Comparison of ENCODE assay signal across 11 cellular contexts in the genomic region with DNA sequence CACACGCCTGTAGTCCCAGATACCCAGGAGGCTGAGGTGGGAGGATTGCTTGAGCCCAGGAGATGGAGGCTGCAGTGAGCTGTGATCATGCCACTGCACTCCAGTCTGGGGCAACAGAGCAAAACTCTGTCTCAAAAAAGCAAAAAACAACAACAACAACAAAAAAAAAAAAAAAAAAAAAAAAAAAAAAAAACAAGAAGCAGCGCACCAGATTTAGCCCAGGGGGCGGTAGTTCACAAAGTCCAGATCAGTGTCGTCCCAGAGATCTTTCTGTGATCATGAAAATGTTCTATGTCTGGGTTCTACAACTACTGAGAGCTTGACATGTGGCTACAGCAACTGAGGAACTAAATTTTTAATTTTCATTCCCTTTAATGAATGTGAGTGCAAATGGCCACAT. TPM values are rescaled to one million over a fixed set of nuclear protein-coding genes. Genes with fewer than 3 reads are reported as not detected.
A peak's percentile ranks its signal among the peaks of the same experiment; 100 is the strongest.
DNase-seq lines count a peak whose midpoint lies in the region; ATAC-seq and TF ChIP-seq lines count a peak whose summit lies in the region.
"Had no signal": no experiment of that assay in that cellular context is flagged by ENCODE, and none has a peak within 500 bp of the region (broad histone marks: within the 10 kb centered on the region; RNA-seq: fewer than 3 reads in every experiment).

No MANE protein-coding gene starts in this region.

- H3K4me2 ChIP-seq in PC-3 (ENCODE audit: low read length), result no peak overlapping the region

- H4K20me1 ChIP-seq in PC-3 (ENCODE audit: low read length), result no peaks in the 10 kb centered on the region

- in situ Hi-C loops in KBM-7 (cut with MboI; ENCODE audit: low pct_unique_long_range_greater_than_20kb, low sequenced_read_pairs), result no loop called here

- H3K36me3 ChIP-seq in PC-3 (ENCODE audit: low read depth, low read length), result no peaks in the 10 kb centered on the region

- H3K9me2 ChIP-seq in PC-3 (replicated peaks; ENCODE audit: low read length), result no peaks in the 10 kb centered on the region

- no peak overlapping the region for H2AFZ ChIP-seq in PC-3 (ENCODE audit: low read length)

- no peak overlapping the region for H3K4me3 ChIP-seq in PC-3 (ENCODE audit: low read length)
- no peak overlapping the region for H3K4me3 ChIP-seq in fibroblast of pulmonary artery (replicated peaks; ENCODE audit: low read depth, low read length)

- no peaks in the 10 kb centered on the region for H3F3A ChIP-seq in PC-3 (ENCODE audit: low read length, unreplicated experiment)

- no TSS peak for BruUV-seq in PC-3 (replicated peaks; lab: Mats Ljungman, UMichigan)

- TF ChIP-seq CTCF in PC-3 (conservative IDR thresholded peaks at IDR 0.05; ENCODE audit: low read depth, low read length) (peak; percentile 66), fibroblast of pulmonary artery (IDR thresholded peaks at IDR 0.05; ENCODE audit: low read length, missing control alignments) (peak; percentile 34)

- H3K27me3 ChIP-seq in PC-3 (ENCODE audit: low read length), result no peaks in the 10 kb centered on the region

- POLR2A ChIA-PET in PC-3 (lab: Charles Lee; ENCODE audit: unreplicated experiment), result no interaction called here

- DNase-seq in 8988T (peak; percentile 29), ELR (ENCODE audit: low read depth) (peak; percentile 63), PC-3 (peak; percentile 45), fibroblast of pulmonary artery (ENCODE audit: low read depth) (peak; percentile 17), GOT3 (lab: John Stamatoyannopoulos, UW) (no peak), KBM-7 (no peak), COLO668 (lab: John Stamatoyannopoulos, UW; ENCODE audit: unreplicated experiment) (no peak)
- no peak for DNase-seq in activated CD4-positive, alpha-beta T cell treated with anti-CD3 and anti-CD28 coated beads for 48 hours
- DNase-seq: NCI-H1092; stimulated activated CD4-positive, alpha-beta T cell treated with anti-CD3 and anti-CD28 coated beads, Interleukin-12 subunit alpha, Interleukin-12 subunit beta, amount 100 ng/mL, for 4 hours had no signal

- no peaks in the 10 kb centered on the region for H3K9me3 ChIP-seq in PC-3 (ENCODE audit: low read length)

- H3K79me2 ChIP-seq in PC-3 (ENCODE audit: low read length), result no peaks in the 10 kb centered on the region

- H3K9ac ChIP-seq in PC-3 (ENCODE audit: low read length), result no peak overlapping the region

- intact Hi-C loops in PC-3 (cut with micrococcal nuclease), result loop anchor here (2.0 kb wide), 1 partner anchor 25 kb away; no protein-coding TSS in a partner anchor

- no peak overlapping the region for H3K27ac ChIP-seq in PC-3 (ENCODE audit: low read length)

- H3K4me1 ChIP-seq in PC-3 (ENCODE audit: insufficient read depth, low read length), result 0 out of 2 replicates have a peak, but pooled peaks cover 7% of the 10 kb centered on the region

- no peak; the same call in 1 of the 2 replicates for ATAC-seq in PC-3

- CTCF ChIA-PET in PC-3 (lab: Charles Lee), result interaction anchor here (0.6 to 1.9 kb wide), 3 partner anchors 13 to 1392 kb away, joined by 3 to 18 read pairs (median 3); no protein-coding TSS in a partner anchor

RNA-seq across cellular contexts. Expression of a gene that starts 27.4 kb away (rescaled TPM):
- 5.8 and 10.5 TPM in 2 replicates for total RNA-seq in PC-3 (2014; rRNA removed)

RNA-seq across cellular contexts. Expression of a gene that starts 50.8 kb away (rescaled TPM):
- total RNA-seq in PC-3 (2014; rRNA removed), result not detected in 2 replicates
- total RNA-seq: T-helper 2 cell treated with Interferon-gamma antibody and Interleukin-4, amounts not matched to agents 100 ng/mL and 5 ng/mL, for 36 hours had no signal

Comparison
In these comparisons a context has a peak if more than half of its experiments do, and no peak if none do; other contexts are left out.
1. DNase-seq: peak in 8988T (single experiment), ELR (single experiment), PC-3 (single experiment) and fibroblast of pulmonary artery (single experiment); none in activated CD4-positive, alpha-beta T cell treated with anti-CD3 and anti-CD28 coated beads for 48 hours (single experiment), GOT3 (single experiment), KBM-7 (single experiment) and COLO668 (single experiment).